Comparison of ENCODE assay signal across 21 cellular contexts in genomic region chr1:211601982-211602644, GRCh38. TPM values are rescaled to one million over a fixed set of nuclear protein-coding genes. Genes with fewer than 3 reads are reported as not detected.
DNase-seq lines count a peak whose midpoint lies in the region; ATAC-seq and TF ChIP-seq lines count a peak whose summit lies in the region.
"Had no signal": no experiment of that assay in that cellular context is flagged by ENCODE, and none has a peak within 500 bp of the region (broad histone marks: within the 10 kb centered on the region; RNA-seq: fewer than 3 reads in every experiment).

No MANE protein-coding gene starts in this region.

- no peaks in the 10 kb centered on the region for H3K79me2 ChIP-seq in mammary epithelial cell (ENCODE audit: insufficient read depth, low read length)
- no peaks in the 10 kb centered on the region for H3K79me2 ChIP-seq in smooth muscle cell (ENCODE audit: low read depth)

- in situ Hi-C loops in mammary epithelial cell (cut with MboI; ENCODE audit: low sequenced_read_pairs in 2 of 2): no loop called here

- H3K27me3 ChIP-seq in breast epithelium (no peaks in the 10 kb centered on the region), mammary epithelial cell (ENCODE audit: insufficient read depth, low read length) (no peaks in the 10 kb centered on the region), smooth muscle cell (ENCODE audit: low read depth) (no peaks in the 10 kb centered on the region)
- H3K27me3 ChIP-seq: tibial nerve had no signal

- no peak overlapping the region for H3K4me3 ChIP-seq in breast epithelium
- no peak overlapping the region for H3K4me3 ChIP-seq in mammary epithelial cell (replicated peaks in 1 of 3; ENCODE audit: insufficient read depth in 1 of 3, low read depth in 2 of 3, low read length in 3 of 3)
- H3K4me3 ChIP-seq in epithelial cell of esophagus (ENCODE audit: low read length): no peak overlapping the region
- H3K4me3 ChIP-seq in smooth muscle cell: no peak overlapping the region
- H3K4me3 ChIP-seq: tibial nerve had no signal

- WGBS in mammary epithelial cell (ENCODE audit: low coverage, missing lambda C conversion rate): 91% methylated on average over 7 of the region's 7 CpGs
- WGBS in smooth muscle cell (ENCODE audit: low lambda C conversion rate): 54% methylated on average over 7 of the region's 7 CpGs

- BruUV-seq in mammary epithelial cell (replicated peaks; lab: Mats Ljungman, UMichigan): no TSS peak

- H2AFZ ChIP-seq in mammary epithelial cell (ENCODE audit: low read depth, low read length) (no peak overlapping the region), smooth muscle cell (ENCODE audit: low read depth) (no peak overlapping the region)

- no peak for TF ChIP-seq POLR2A in breast epithelium (IDR thresholded peaks at IDR 0.05)

- H4K20me1 ChIP-seq in mammary epithelial cell (ENCODE audit: insufficient read depth, low read length) (no peaks in the 10 kb centered on the region), smooth muscle cell (ENCODE audit: low read depth) (no peaks in the 10 kb centered on the region)

- intact Hi-C loops in breast epithelium (cut with DNase I; ENCODE audit: low total_unique reads): no loop called here
- intact Hi-C loops in mammary epithelial cell (cut with micrococcal nuclease): loop anchor here (2.0 kb wide), 1 partner anchor 13 kb away; no protein-coding TSS in a partner anchor
- intact Hi-C loops in posterior vena cava (cut with DNase I): no loop called here

- no peaks in the 10 kb centered on the region for H3K9me3 ChIP-seq in breast epithelium
- no peaks in the 10 kb centered on the region for H3K9me3 ChIP-seq in mammary epithelial cell (replicated peaks; ENCODE audit: insufficient read depth, low read length)
- H3K9me3 ChIP-seq in smooth muscle cell (replicated peaks; ENCODE audit: low read depth): no peaks in the 10 kb centered on the region
- H3K9me3 ChIP-seq: tibial nerve had no signal

- peaks cover 0 to 9% of the 10 kb centered on the region in 2 donors for H3K4me1 ChIP-seq in breast epithelium
- peaks cover 23% of the 10 kb centered on the region for H3K4me1 ChIP-seq in mammary epithelial cell (ENCODE audit: insufficient read depth, low read length)
- no peaks in the 10 kb centered on the region for H3K4me1 ChIP-seq in smooth muscle cell (ENCODE audit: low read depth)
- H3K4me1 ChIP-seq: tibial nerve had no signal

- ATAC-seq in HG03196 (IDR thresholded peaks at IDR 0.05; ENCODE audit: unreplicated experiment): no peak
- ATAC-seq: activated CD4-positive, alpha-beta T cell treated with anti-CD3 and anti-CD28 coated beads for 36 hours; activated CD8-positive, alpha-beta T cell treated with anti-CD3 and anti-CD28 coated beads, Interleukin-2, amount 10 ng/mL, durations not matched to agents 7 days and 5 days; left ventricle myocardium superior; natural killer cell; T-helper 17 cell had no signal

- H3K4me2 ChIP-seq in mammary epithelial cell (ENCODE audit: insufficient read depth, low read depth, low read length): no peak overlapping the region
- no peak overlapping the region for H3K4me2 ChIP-seq in smooth muscle cell

- CTCF ChIA-PET in mammary epithelial cell (lab: Charles Lee; ENCODE audit: low non-redundant PET): no interaction called here

- H3K9ac ChIP-seq in mammary epithelial cell (ENCODE audit: insufficient read depth, low read length) (no peak overlapping the region), smooth muscle cell (ENCODE audit: low read depth) (no peak overlapping the region)

- peaks cover 6% of the 10 kb centered on the region for H3F3A ChIP-seq in smooth muscle cell (ENCODE audit: low read depth)

- no peaks in the 10 kb centered on the region for H3K36me3 ChIP-seq in breast epithelium
- H3K36me3 ChIP-seq in mammary epithelial cell (ENCODE audit: insufficient read depth, low read length): no peaks in the 10 kb centered on the region
- H3K36me3 ChIP-seq in smooth muscle cell (ENCODE audit: low read depth): no peaks in the 10 kb centered on the region
- H3K36me3 ChIP-seq: tibial nerve had no signal

- DNase-seq in breast epithelium (ENCODE audit: low spot score in 2 of 2): no peak
- DNase-seq in mammary epithelial cell: no peak
- DNase-seq in NCI-H82 (lab: John Stamatoyannopoulos, UW): peak; percentile 79
- peak; percentile 72 for DNase-seq in epithelial cell of esophagus (ENCODE audit: low read depth)
- no peak for DNase-seq in smooth muscle cell (lab: John Stamatoyannopoulos, UW; ENCODE audit: unreplicated experiment)
- DNase-seq in posterior vena cava (ENCODE audit: low spot score): no peak
- no peak for DNase-seq in NK-92 (lab: John Stamatoyannopoulos, UW; ENCODE audit: unreplicated experiment)
- DNase-seq: activated CD4-positive, alpha-beta T cell treated with anti-CD3 and anti-CD28 coated beads for 36 hours; activated CD8-positive, alpha-beta T cell treated with anti-CD3 and anti-CD28 coated beads, Interleukin-2, amount 10 ng/mL, durations not matched to agents 7 days and 5 days; AML-193; amygdala; effector CD4-positive, alpha-beta T cell; Kasumi-1; left ventricle myocardium superior; natural killer cell; NCI-H187 treated with DMSO at 0.1 percent for 48 hours; NCI-H2227 treated with DMSO at 0.1 percent for 48 hours; NCI-H526 treated with DMSO at 0.1 percent for 48 hours; T-helper 17 cell had no signal

- H3K27ac ChIP-seq in breast epithelium (peak overlapping the region; percentile 56), mammary epithelial cell (ENCODE audit: insufficient read depth, low read depth, low read length) (no peak overlapping the region), smooth muscle cell (ENCODE audit: low read depth) (peak overlapping the region; percentile 13)
- H3K27ac ChIP-seq: tibial nerve had no signal

- dilution Hi-C loops in mammary epithelial cell (cut with HindIII; ENCODE audit: low sequenced_read_pairs): no loop called here

- TF ChIP-seq CTCF in breast epithelium (IDR thresholded peaks at IDR 0.05) (no peak), mammary epithelial cell (conservative IDR thresholded peaks at IDR 0.05 in 1 of 2, IDR thresholded peaks at IDR 0.05 in 1 of 2; ENCODE audit: extremely low read depth in 1 of 2, insufficient read depth in 1 of 2, low read depth in 1 of 2, low read length in 2 of 2) (no peak), epithelial cell of esophagus (IDR thresholded peaks at IDR 0.05; ENCODE audit: insufficient read depth, low read depth, low read length, missing control alignments) (no peak), smooth muscle cell (IDR thresholded peaks at IDR 0.05; ENCODE audit: borderline replicate concordance, insufficient read depth, poor library complexity, severe bottlenecking) (no peak)

RNA-seq across cellular contexts. Expression of gene SLC30A1, which starts 23.2 kb away (rescaled TPM):
- total RNA-seq in breast epithelium (10 to 100 TPM; 16.1 to 21.2 (median 16.3) TPM), mammary epithelial cell (10 to 100 TPM; 30.2 to 63.0 TPM), smooth muscle cell (19.0 and 20.6 TPM in 2 replicates), posterior vena cava (10 to 100 TPM; 20.7 to 25.8 TPM)
- polyA plus RNA-seq in mammary epithelial cell (6.6 TPM), smooth muscle cell (6.8 and 8.0 TPM in 2 replicates)
- polyA minus RNA-seq in mammary epithelial cell: 18.0 TPM

Comparison
In these comparisons a context has a peak if more than half of its experiments do, and no peak if none do; other contexts are left out.
1. DNase-seq: peak in NCI-H82 (single experiment) and epithelial cell of esophagus (single experiment); none in breast epithelium (0 of 2), mammary epithelial cell (single experiment), smooth muscle cell (single experiment), posterior vena cava (single experiment) and NK-92 (single experiment).